In genomic region chr14:34873591-34874385, GRCh38 we compare ENCODE assay signal across 1 cellular context.
TF ChIP-seq lines count a peak whose summit lies in the region.

No MANE protein-coding gene starts in this region.

TF ChIP-seq in GM12878, 131 proteins besides CTCF, POLR2A, EP300 and RAD21 (continued from another document):
- no peak; the same call in 1 of the 2 replicates for TF ChIP-seq NKRF (conservative IDR thresholded peaks at IDR 0.05)
